26 cellular contexts compared by ENCODE assay signal in the genomic region with DNA sequence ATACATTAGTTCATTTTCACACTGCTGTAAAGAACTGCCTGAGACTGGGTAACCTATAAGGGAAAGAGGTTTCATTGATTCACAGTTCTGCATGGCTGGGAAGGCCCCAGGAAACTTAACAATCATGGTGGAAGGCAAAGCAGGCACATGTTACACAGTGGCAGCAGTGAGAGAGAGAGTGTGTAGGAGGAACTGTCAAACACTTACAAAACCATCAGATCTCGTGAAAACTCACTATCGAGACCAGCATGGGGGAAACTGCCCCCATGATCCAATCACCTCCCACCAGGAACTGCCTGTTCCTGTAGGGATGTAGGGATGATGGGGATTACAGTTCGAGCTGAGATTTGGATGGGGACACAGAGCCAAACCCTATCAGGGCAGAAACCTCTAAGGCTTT. TPM values are rescaled to one million over a fixed set of nuclear protein-coding genes. Genes with fewer than 3 reads are reported as not detected.
"Had no signal": no experiment of that assay in that cellular context is flagged by ENCODE, and none has a peak within 500 bp of the region (broad histone marks: within the 10 kb centered on the region; RNA-seq: fewer than 3 reads in every experiment).

No MANE protein-coding gene starts in this region.

- H3K36me3 ChIP-seq: uterus had no signal

- H3K4me3 ChIP-seq: colonic mucosa, dorsolateral prefrontal cortex, heart right ventricle, psoas muscle, spleen, suprapubic skin, thyroid gland, upper lobe of left lung, uterus had no signal

- H3K9me3 ChIP-seq: colonic mucosa, heart right ventricle, psoas muscle, spleen, suprapubic skin, thyroid gland, upper lobe of left lung, uterus had no signal

- H3K9me3 Mint-ChIP-seq: naive B cell, nephron had no signal

- H3K27me3 ChIP-seq: colonic mucosa, dorsolateral prefrontal cortex, heart right ventricle, spleen, suprapubic skin, thyroid gland, upper lobe of left lung, uterus had no signal

- H3K27ac Mint-ChIP-seq: nephron had no signal

- DNase-seq: colonic mucosa; effector CD8-positive, alpha-beta T cell; heart right ventricle; kidney glomerular epithelial cell; mesendoderm; naive B cell; psoas muscle; retina; spleen; stimulated activated CD4-positive, alpha-beta T cell treated with anti-CD3 and anti-CD28 coated beads, Interleukin-15, amount 100 ng/mL, for 24 hours; stimulated activated CD4-positive, alpha-beta T cell treated with anti-CD3 and anti-CD28 coated beads, Interleukin-1b, Interleukin-23, amount 100 ng/mL, for 48 hours; stimulated activated CD4-positive, alpha-beta T cell treated with anti-CD3 and anti-CD28 coated beads, Interleukin-4, amount 100 ng/mL, for 24 hours; stimulated activated naive CD4-positive, alpha-beta T cell treated with Interleukin-2 at 50 U/mL for 16 hours; thyroid gland; upper lobe of left lung; uterus had no signal

- ATAC-seq: esophagus mucosa, heart right ventricle, psoas muscle, sciatic nerve had no signal

- FAIRE-seq: frontal cortex, islet of Langerhans had no signal

- H3K4me3 Mint-ChIP-seq: naive B cell, nephron had no signal

- H3K4me1 Mint-ChIP-seq: nephron had no signal

- H3K4me1 ChIP-seq: colonic mucosa, psoas muscle, suprapubic skin, thyroid gland, uterus had no signal

- H3K27ac ChIP-seq: colonic mucosa, psoas muscle, spleen, suprapubic skin, thyroid gland, upper lobe of left lung, uterus had no signal

- H3K27me3 Mint-ChIP-seq: naive B cell had no signal

RNA-seq across cellular contexts. Expression of a gene that starts 57.7 kb away (rescaled TPM):
- total RNA-seq: esophagus mucosa, glomerular endothelial cell, lung microvascular endothelial cell had no signal
- polyA plus RNA-seq: fibroblast of lung had no signal
